Comparison of ENCODE assay signal across 1 cellular context in the genomic region with DNA sequence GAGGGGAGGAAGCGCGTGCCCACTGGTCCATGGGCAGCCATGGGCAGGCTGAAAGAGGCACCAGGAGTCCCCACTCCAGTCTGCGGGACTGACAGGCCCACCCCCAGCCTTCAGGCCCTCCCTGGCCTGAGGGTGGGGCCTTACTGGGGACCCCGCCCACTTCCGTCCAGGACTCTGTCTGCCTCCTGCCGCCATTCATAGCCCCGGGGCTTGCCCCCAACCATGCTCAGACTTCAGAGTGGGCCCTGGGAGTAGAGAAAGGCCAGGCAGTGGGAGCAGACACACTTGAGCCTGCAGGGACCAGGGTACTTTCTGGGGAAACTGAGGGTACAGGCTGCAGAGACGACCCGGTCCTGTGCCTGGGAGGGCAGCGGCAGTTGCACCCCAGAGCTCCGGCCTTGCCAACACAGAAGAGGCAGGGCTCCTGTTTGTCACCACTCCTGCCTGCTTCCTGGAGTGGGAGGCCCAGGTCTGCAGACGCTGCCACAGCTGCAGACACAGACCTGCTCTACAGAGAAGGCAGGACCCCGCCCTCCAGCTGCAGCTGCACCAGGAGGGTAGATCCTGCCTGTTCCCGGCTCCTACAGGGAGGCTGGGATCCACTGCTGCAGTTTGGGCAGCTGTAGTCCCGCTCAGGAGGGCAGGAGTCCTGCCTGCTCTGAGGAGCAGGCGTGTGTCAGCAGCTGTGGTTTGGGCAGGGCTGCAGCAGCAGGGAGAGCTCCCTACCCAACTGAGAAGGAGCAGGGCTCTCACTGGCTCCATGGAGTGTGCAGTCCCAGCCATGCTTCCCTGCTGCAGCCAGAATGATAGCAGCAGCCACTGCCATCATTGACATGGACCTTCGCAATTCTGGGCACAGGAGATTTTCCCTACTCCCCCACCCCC.
TF ChIP-seq lines count a peak whose summit lies in the region.

No MANE protein-coding gene starts in this region.

TF ChIP-seq in WTC11, 78 proteins besides CTCF, POLR2A, EP300 and RAD21 (continued from another document):
- TF ChIP-seq NFATC4 (CRISPR knock-in tag; IDR thresholded peaks at IDR 0.05) (no peak), ZNF416 (CRISPR knock-in tag; IDR thresholded peaks at IDR 0.05) (no peak), JUN (CRISPR knock-in tag; IDR thresholded peaks at IDR 0.05) (no peak), TEAD1 (CRISPR knock-in tag; IDR thresholded peaks at IDR 0.05) (no peak), ZNF396 (CRISPR knock-in tag; IDR thresholded peaks at IDR 0.05; ENCODE audit: borderline replicate concordance) (no peak), SMAD3 (CRISPR knock-in tag; IDR thresholded peaks at IDR 0.05; ENCODE audit: borderline replicate concordance) (no peak), GRHL2 (CRISPR knock-in tag; IDR thresholded peaks at IDR 0.05; ENCODE audit: insufficient replicate concordance, severe bottlenecking) (no peak), TP53 (CRISPR knock-in tag; IDR thresholded peaks at IDR 0.05) (no peak), ETV6 (CRISPR knock-in tag; IDR thresholded peaks at IDR 0.05) (no peak)
- TF ChIP-seq, protein P1, sequence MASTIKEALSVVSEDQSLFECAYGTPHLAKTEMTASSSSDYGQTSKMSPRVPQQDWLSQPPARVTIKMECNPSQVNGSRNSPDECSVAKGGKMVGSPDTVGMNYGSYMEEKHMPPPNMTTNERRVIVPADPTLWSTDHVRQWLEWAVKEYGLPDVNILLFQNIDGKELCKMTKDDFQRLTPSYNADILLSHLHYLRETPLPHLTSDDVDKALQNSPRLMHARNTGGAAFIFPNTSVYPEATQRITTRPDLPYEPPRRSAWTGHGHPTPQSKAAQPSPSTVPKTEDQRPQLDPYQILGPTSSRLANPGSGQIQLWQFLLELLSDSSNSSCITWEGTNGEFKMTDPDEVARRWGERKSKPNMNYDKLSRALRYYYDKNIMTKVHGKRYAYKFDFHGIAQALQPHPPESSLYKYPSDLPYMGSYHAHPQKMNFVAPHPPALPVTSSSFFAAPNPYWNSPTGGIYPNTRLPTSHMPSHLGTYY (CRISPR knock-in tag; IDR thresholded peaks at IDR 0.05), result no peak
- TF ChIP-seq, protein P2, sequence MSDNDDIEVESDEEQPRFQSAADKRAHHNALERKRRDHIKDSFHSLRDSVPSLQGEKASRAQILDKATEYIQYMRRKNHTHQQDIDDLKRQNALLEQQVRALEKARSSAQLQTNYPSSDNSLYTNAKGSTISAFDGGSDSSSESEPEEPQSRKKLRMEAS (CRISPR knock-in tag; IDR thresholded peaks at IDR 0.05), result no peak
- TF ChIP-seq, protein P3, sequence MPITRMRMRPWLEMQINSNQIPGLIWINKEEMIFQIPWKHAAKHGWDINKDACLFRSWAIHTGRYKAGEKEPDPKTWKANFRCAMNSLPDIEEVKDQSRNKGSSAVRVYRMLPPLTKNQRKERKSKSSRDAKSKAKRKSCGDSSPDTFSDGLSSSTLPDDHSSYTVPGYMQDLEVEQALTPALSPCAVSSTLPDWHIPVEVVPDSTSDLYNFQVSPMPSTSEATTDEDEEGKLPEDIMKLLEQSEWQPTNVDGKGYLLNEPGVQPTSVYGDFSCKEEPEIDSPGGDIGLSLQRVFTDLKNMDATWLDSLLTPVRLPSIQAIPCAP (CRISPR knock-in tag; IDR thresholded peaks at IDR 0.05), result no peak
- TF ChIP-seq, protein P4, sequence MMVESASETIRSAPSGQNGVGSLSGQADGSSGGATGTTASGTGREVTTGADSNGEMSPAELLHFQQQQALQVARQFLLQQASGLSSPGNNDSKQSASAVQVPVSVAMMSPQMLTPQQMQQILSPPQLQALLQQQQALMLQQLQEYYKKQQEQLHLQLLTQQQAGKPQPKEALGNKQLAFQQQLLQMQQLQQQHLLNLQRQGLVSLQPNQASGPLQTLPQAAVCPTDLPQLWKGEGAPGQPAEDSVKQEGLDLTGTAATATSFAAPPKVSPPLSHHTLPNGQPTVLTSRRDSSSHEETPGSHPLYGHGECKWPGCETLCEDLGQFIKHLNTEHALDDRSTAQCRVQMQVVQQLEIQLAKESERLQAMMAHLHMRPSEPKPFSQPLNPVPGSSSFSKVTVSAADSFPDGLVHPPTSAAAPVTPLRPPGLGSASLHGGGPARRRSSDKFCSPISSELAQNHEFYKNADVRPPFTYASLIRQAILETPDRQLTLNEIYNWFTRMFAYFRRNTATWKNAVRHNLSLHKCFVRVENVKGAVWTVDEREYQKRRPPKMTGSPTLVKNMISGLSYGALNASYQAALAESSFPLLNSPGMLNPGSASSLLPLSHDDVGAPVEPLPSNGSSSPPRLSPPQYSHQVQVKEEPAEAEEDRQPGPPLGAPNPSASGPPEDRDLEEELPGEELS (CRISPR knock-in tag; IDR thresholded peaks at IDR 0.05), result no peak
